In the genomic region with DNA sequence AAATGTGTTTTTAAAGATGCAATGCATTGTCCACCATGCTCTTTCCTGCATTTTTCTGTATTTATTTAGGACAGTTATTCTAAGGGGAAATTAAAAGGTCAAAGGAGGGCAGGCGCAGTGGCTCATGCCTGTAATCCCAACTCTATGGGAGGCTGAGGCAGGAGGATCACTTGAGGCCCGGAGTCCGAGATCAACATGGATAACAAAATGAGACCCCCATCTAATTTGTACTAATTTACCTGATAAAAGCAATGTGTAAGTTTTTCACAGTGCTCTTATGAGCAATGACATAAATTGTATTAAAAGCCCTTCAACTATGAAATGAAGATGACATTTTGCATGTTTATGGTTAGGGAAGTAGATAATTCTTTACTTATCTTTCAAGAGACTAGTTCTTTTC, we compare ENCODE assay signal across 24 cellular contexts.
"Had no signal": no experiment of that assay in that cellular context is flagged by ENCODE, and none has a peak within 500 bp of the region (broad histone marks: within the 10 kb centered on the region; RNA-seq: fewer than 3 reads in every experiment).

No MANE protein-coding gene starts in this region.

- ATAC-seq: effector memory CD8-positive, alpha-beta T cell; left ventricle myocardium superior; lower lobe of right lung; natural killer cell; sciatic nerve; stimulated activated naive CD8-positive, alpha-beta T cell treated with anti-CD3 and anti-CD28 coated beads, Interleukin-15, amount 100 ng/mL, for 72 hours; upper lobe of right lung had no signal

- FAIRE-seq: endometrium, frontal cortex, keratinocyte had no signal

- H3K9me3 Mint-ChIP-seq: effector memory CD8-positive, alpha-beta T cell; natural killer cell; stimulated activated naive CD8-positive, alpha-beta T cell treated with anti-CD3 and anti-CD28 coated beads, Interleukin-15, amount 100 ng/mL, for 72 hours had no signal

- H3K4me2 ChIP-seq: smooth muscle cell had no signal

- H3K36me3 Mint-ChIP-seq: natural killer cell had no signal

- DNase-seq: cortex of kidney; effector memory CD8-positive, alpha-beta T cell; hypothalamus; left ventricle myocardium superior; lower lobe of right lung; natural killer cell; occipital lobe; ovary; retina; stimulated activated CD4-positive, alpha-beta T cell treated with anti-CD3 and anti-CD28 coated beads, Interleukin-12 subunit alpha, Interleukin-12 subunit beta, amount 100 ng/mL, for 4 hours; stimulated activated CD4-positive, alpha-beta T cell treated with anti-CD3 and anti-CD28 coated beads, Interleukin-1b, Interleukin-23, amount 100 ng/mL, for 48 hours; stimulated activated CD4-positive, alpha-beta T cell treated with anti-CD3 and anti-CD28 coated beads, Interleukin-4, amount 100 ng/mL, for 1 hour; stimulated activated CD8-positive, alpha-beta memory T cell treated with anti-CD3 and anti-CD28 coated beads, Interleukin-4, amount 100 ng/mL, for 48 hours; stimulated activated naive CD4-positive, alpha-beta T cell; stimulated activated naive CD8-positive, alpha-beta T cell treated with anti-CD3 and anti-CD28 coated beads, Interleukin-15, amount 100 ng/mL, for 72 hours; transverse colon; upper lobe of right lung; uterus had no signal

- H3K4me1 ChIP-seq: lower lobe of right lung, upper lobe of right lung, uterus had no signal

- H3K27ac ChIP-seq: lower lobe of right lung, ovary, suprapubic skin, upper lobe of right lung, uterus had no signal

- H3K4me3 ChIP-seq: lower lobe of right lung, ovary, smooth muscle cell, suprapubic skin, transverse colon, upper lobe of right lung, uterus had no signal

- H3K27ac Mint-ChIP-seq: effector memory CD8-positive, alpha-beta T cell; natural killer cell; stimulated activated naive CD8-positive, alpha-beta T cell treated with anti-CD3 and anti-CD28 coated beads, Interleukin-15, amount 100 ng/mL, for 72 hours had no signal

- H3K27me3 Mint-ChIP-seq: effector memory CD8-positive, alpha-beta T cell; stimulated activated naive CD8-positive, alpha-beta T cell treated with anti-CD3 and anti-CD28 coated beads, Interleukin-15, amount 100 ng/mL, for 72 hours had no signal

- H3K9me3 ChIP-seq: lower lobe of right lung, ovary, suprapubic skin, transverse colon, upper lobe of right lung, uterus had no signal

- H3K27me3 ChIP-seq: ovary, suprapubic skin, transverse colon, upper lobe of right lung, uterus had no signal

- H3K4me3 Mint-ChIP-seq: effector memory CD8-positive, alpha-beta T cell; natural killer cell; stimulated activated naive CD8-positive, alpha-beta T cell treated with anti-CD3 and anti-CD28 coated beads, Interleukin-15, amount 100 ng/mL, for 72 hours had no signal

- H3K36me3 ChIP-seq: ovary, uterus had no signal
